Comparison of ENCODE assay signal across 28 cellular contexts in the genomic region with DNA sequence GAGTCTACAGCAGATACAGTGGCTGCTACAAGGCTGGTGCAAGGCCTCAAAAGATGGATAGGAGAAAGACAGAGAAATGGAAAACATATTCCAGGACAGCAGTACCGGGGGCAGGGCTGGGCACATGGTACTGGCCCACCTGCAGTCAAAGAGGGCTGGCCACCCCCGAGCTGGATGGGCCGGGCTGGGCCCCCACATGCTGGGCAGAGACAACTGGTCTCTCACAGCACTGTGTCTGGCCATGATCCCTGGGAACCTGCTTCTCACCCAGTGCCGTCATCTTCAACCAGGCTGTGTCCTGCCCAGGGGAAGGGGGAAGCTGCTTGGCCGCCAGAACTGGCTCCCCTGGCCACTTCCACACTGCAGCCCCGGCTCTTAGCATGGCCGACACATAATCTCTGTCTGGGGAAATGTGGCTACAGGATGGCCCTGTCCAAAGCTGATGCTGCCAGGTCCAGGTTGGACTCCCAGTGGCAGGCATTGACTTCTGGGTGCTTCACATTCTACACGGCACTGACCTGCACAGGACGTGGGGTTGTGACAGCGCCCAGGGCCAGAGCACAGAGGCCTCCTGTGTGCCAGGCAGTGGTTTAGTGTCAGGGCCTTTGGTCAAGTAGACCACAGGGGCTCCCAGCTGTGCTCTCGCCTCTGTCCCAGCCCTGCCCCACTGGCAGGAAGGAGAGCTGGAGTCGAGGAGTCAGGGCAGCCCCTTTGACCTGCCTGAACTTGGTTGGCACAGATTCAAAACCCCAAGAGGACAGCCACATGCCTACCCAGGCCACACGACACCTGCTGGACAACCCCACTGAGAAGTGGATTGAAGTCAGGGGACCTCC. TPM values are rescaled to one million over a fixed set of nuclear protein-coding genes. Genes with fewer than 3 reads are reported as not detected.
A peak's percentile ranks its signal among the peaks of the same experiment; 100 is the strongest.
DNase-seq lines count a peak whose midpoint lies in the region; ATAC-seq and TF ChIP-seq lines count a peak whose summit lies in the region.
"Had no signal": no experiment of that assay in that cellular context is flagged by ENCODE, and none has a peak within 500 bp of the region (broad histone marks: within the 10 kb centered on the region; RNA-seq: fewer than 3 reads in every experiment).

No MANE protein-coding gene starts in this region.

- TF ChIP-seq POLR2A in right lobe of liver (IDR thresholded peaks at IDR 0.05) = no peak

- H3K4me1 Mint-ChIP-seq in CD8-positive, alpha-beta T cell (ENCODE audit: low read depth) = no peaks in the 10 kb centered on the region
- peaks cover 9% of the 10 kb centered on the region for H3K4me1 Mint-ChIP-seq in activated CD8-positive, alpha-beta memory T cell treated with anti-CD3 and anti-CD28 coated beads, Interleukin-2, amount 10 ng/mL, durations not matched to agents 7 days and 5 days

- H3K9me2 ChIP-seq in SK-N-SH = no peaks in the 10 kb centered on the region

- intact Hi-C loops in CD8-positive, alpha-beta T cell (cut with DNase I, micrococcal nuclease) = no loop called here
- intact Hi-C loops in right lobe of liver (cut with DNase I) = no loop called here

- H3K4me2 ChIP-seq in SK-N-SH (no peak overlapping the region), osteoblast (ENCODE audit: insufficient read depth, low read length) (no peak overlapping the region)
- H3K4me2 ChIP-seq: BLaER1, PC-9 had no signal

- H3K27ac ChIP-seq in SK-N-SH (ENCODE audit: low read depth in 2 of 2, low read length in 1 of 2) = no peak overlapping the region; a peak in 1 of 4 replicates
- no peak overlapping the region for H3K27ac ChIP-seq in CD8-positive, alpha-beta T cell (ENCODE audit: low read depth, low read length)
- peak overlapping the region; percentile 59 to 98 (median 80) for H3K27ac ChIP-seq in right lobe of liver
- no peak overlapping the region for H3K27ac ChIP-seq in osteoblast (ENCODE audit: low read depth, low read length)
- H3K27ac ChIP-seq: 22Rv1, BLaER1, HL-60, PC-9 had no signal

- CTCF ChIA-PET in SK-N-SH (lab: Yijun Ruan, JAX) = interaction anchor here (0.8 kb wide), 1 partner anchor 41 kb away, joined by 3 read pairs; no protein-coding TSS in a partner anchor
- CTCF ChIA-PET in CD8-positive, alpha-beta T cell (lab: Charles Lee) = no interaction called here
- CTCF ChIA-PET in activated CD8-positive, alpha-beta memory T cell treated with anti-CD3 and anti-CD28 coated beads, Interleukin-2, amount 10 ng/mL, durations not matched to agents 7 days and 5 days (lab: Charles Lee) = no interaction called here

- no peaks in the 10 kb centered on the region for H3K79me2 ChIP-seq in SK-N-SH (ENCODE audit: insufficient read depth)
- no peaks in the 10 kb centered on the region for H3K79me2 ChIP-seq in osteoblast (ENCODE audit: insufficient read depth, low read length)

- peak; percentile 15 for DNase-seq in SK-N-SH
- DNase-seq in CD8-positive, alpha-beta T cell = no peak
- DNase-seq in right lobe of liver = peak; percentile 16 to 68 (median 68)
- DNase-seq in osteoblast (ENCODE audit: insufficient read length, low spot score, missing footprints) = peak; percentile 76
- DNase-seq in activated gamma-delta T cell treated with Interleukin-2 at 50 U/mL for 16 hours = no peak
- no peak for DNase-seq in activated CD8-positive, alpha-beta memory T cell treated with anti-CD3 and anti-CD28 coated beads, Interleukin-2, amount 10 ng/mL, durations not matched to agents 7 days and 5 days
- DNase-seq in central memory CD4-positive, alpha-beta T cell = no peak
- DNase-seq: ACHN; Caco-2; CD4-positive, alpha-beta T cell; DMS 273 treated with DMSO at 0.1 percent for 48 hours; DMS79 treated with DMSO at 0.1 percent for 48 hours; H7; HFFc6; KBM-7; MM.1S; NCI-H1048; NCI-H146; NCI-H2029 treated with DMSO at 0.1 percent for 48 hours; NCI-H226; NCI-H510A treated with DMSO at 0.1 percent for 48 hours; NCI-H748 treated with DMSO at 0.1 percent for 48 hours; PC-9; RPMI8226 had no signal

- H3K36me3 ChIP-seq in SK-N-SH (replicated peaks in 1 of 2; ENCODE audit: control insufficient read depth in 1 of 2, insufficient read depth in 2 of 2, low read length in 1 of 2) (peaks cover 0 to 24% of the 10 kb centered on the region in 2 experiments), right lobe of liver (peaks cover 0 to 18% (median 10%) of the 10 kb centered on the region in 4 donors), osteoblast (ENCODE audit: insufficient read depth, low read length) (no peaks in the 10 kb centered on the region)
- peaks cover 6% of the 10 kb centered on the region for H3K36me3 ChIP-seq in CD8-positive, alpha-beta T cell (ENCODE audit: insufficient read depth, low read length)

- no peaks in the 10 kb centered on the region for H3F3A ChIP-seq in SK-N-SH (replicated peaks; ENCODE audit: insufficient read depth)

- POLR2A ChIA-PET in SK-N-SH (lab: Yijun Ruan, JAX) = no interaction called here
- POLR2A ChIA-PET in CD8-positive, alpha-beta T cell (lab: Charles Lee) = no interaction called here

- no peak overlapping the region for H2AFZ ChIP-seq in SK-N-SH (ENCODE audit: low read depth)
- no peak overlapping the region for H2AFZ ChIP-seq in osteoblast (ENCODE audit: low read length)
- H2AFZ ChIP-seq: PC-9 had no signal

- H3K36me3 Mint-ChIP-seq in CD8-positive, alpha-beta T cell = peaks cover 53% of the 10 kb centered on the region
- no peaks in the 10 kb centered on the region for H3K36me3 Mint-ChIP-seq in activated CD8-positive, alpha-beta memory T cell treated with anti-CD3 and anti-CD28 coated beads, Interleukin-2, amount 10 ng/mL, durations not matched to agents 7 days and 5 days

- H3K27me3 ChIP-seq in SK-N-SH (ENCODE audit: insufficient read depth) (no peaks in the 10 kb centered on the region), right lobe of liver (no peaks in the 10 kb centered on the region), osteoblast (ENCODE audit: insufficient read depth, low read length) (no peaks in the 10 kb centered on the region)
- H3K27me3 ChIP-seq in CD8-positive, alpha-beta T cell (ENCODE audit: insufficient read depth, low read length) = no peaks in the 10 kb centered on the region
- H3K27me3 ChIP-seq: BLaER1 had no signal

- TF ChIP-seq EP300 in SK-N-SH (IDR thresholded peaks at IDR 0.05; ENCODE audit: borderline replicate concordance in 1 of 2, low read depth in 1 of 2, low read length in 1 of 2) = no peak

- peak overlapping the region; percentile 45 for H3K27ac Mint-ChIP-seq in CD8-positive, alpha-beta T cell
- no peak overlapping the region for H3K27ac Mint-ChIP-seq in activated CD8-positive, alpha-beta memory T cell treated with anti-CD3 and anti-CD28 coated beads, Interleukin-2, amount 10 ng/mL, durations not matched to agents 7 days and 5 days
- H3K27ac Mint-ChIP-seq: CD4-positive, alpha-beta T cell; HFFc6 had no signal

- H3K9me3 Mint-ChIP-seq in CD8-positive, alpha-beta T cell = no peaks in the 10 kb centered on the region
- H3K9me3 Mint-ChIP-seq in activated CD8-positive, alpha-beta memory T cell treated with anti-CD3 and anti-CD28 coated beads, Interleukin-2, amount 10 ng/mL, durations not matched to agents 7 days and 5 days (ENCODE audit: low read depth) = no peaks in the 10 kb centered on the region
- H3K9me3 Mint-ChIP-seq: CD4-positive, alpha-beta T cell; HFFc6 had no signal

- ATAC-seq in SK-N-SH treated with all-trans-retinoic acid at 6 μM for 48 hours (no peak), right lobe of liver (peak in 3 of 4 donors; percentile 3 to 34 (median 12))
- ATAC-seq in CD8-positive, alpha-beta T cell = no peak
- ATAC-seq in activated CD8-positive, alpha-beta memory T cell treated with anti-CD3 and anti-CD28 coated beads, Interleukin-2, amount 10 ng/mL, durations not matched to agents 7 days and 5 days = no peak

- no peak for TF ChIP-seq RAD21 in SK-N-SH (IDR thresholded peaks at IDR 0.05; ENCODE audit: low read length)

- TF ChIP-seq CTCF in SK-N-SH (IDR thresholded peaks at IDR 0.05) (no peak), right lobe of liver (IDR thresholded peaks at IDR 0.05) (no peak), osteoblast (IDR thresholded peaks at IDR 0.05; ENCODE audit: extremely low read depth, low read depth, low read length) (no peak)
- no peak for TF ChIP-seq CTCF in CD8-positive, alpha-beta T cell (IDR thresholded peaks at IDR 0.05)

- H3K9ac ChIP-seq in SK-N-SH = no peak overlapping the region
- H3K9ac ChIP-seq: BLaER1 had no signal

- no peak overlapping the region for H3K4me3 Mint-ChIP-seq in CD8-positive, alpha-beta T cell
- H3K4me3 Mint-ChIP-seq in activated CD8-positive, alpha-beta memory T cell treated with anti-CD3 and anti-CD28 coated beads, Interleukin-2, amount 10 ng/mL, durations not matched to agents 7 days and 5 days = no peak overlapping the region
- H3K4me3 Mint-ChIP-seq: CD4-positive, alpha-beta T cell; HFFc6 had no signal

- H3K4me3 ChIP-seq in SK-N-SH (ENCODE audit: low read depth in 2 of 2, low read length in 1 of 2) (no peak overlapping the region), right lobe of liver (no peak overlapping the region), osteoblast (ENCODE audit: insufficient read depth, low read length) (no peak overlapping the region)
- H3K4me3 ChIP-seq in CD8-positive, alpha-beta T cell (ENCODE audit: low read depth, low read length) = no peak overlapping the region
- H3K4me3 ChIP-seq: BLaER1, PC-9 had no signal

- H3K4me1 ChIP-seq in SK-N-SH (ENCODE audit: control insufficient read depth in 1 of 2, insufficient read depth in 2 of 2, low read depth in 1 of 2, low read length in 1 of 2) (peaks cover 0 to 37% of the 10 kb centered on the region in 2 experiments; a peak in 1 of 4 replicates), right lobe of liver (peaks cover 0 to 43% (median 12%) of the 10 kb centered on the region in 4 donors), osteoblast (ENCODE audit: insufficient read depth, low read length) (no peaks in the 10 kb centered on the region)
- H3K4me1 ChIP-seq in CD8-positive, alpha-beta T cell (ENCODE audit: insufficient read depth, low read length) = no peaks in the 10 kb centered on the region
- H3K4me1 ChIP-seq: BLaER1, Caco-2 had no signal

- WGBS in SK-N-SH (ENCODE audit: low lambda C conversion rate) = 88% methylated on average over 10 of the region's 13 CpGs
- 51% methylated on average over 3 of the region's 13 CpGs for WGBS in right lobe of liver (ENCODE audit: insufficient coverage, low coverage, low lambda C conversion rate, missing lambda C conversion rate)

- H4K20me1 ChIP-seq in SK-N-SH (ENCODE audit: insufficient read depth) (no peaks in the 10 kb centered on the region), osteoblast (ENCODE audit: insufficient read depth, low read length) (peaks cover 3% of the 10 kb centered on the region)

- H3K9me3 ChIP-seq in SK-N-SH (no peaks in the 10 kb centered on the region), right lobe of liver (no peaks in the 10 kb centered on the region), osteoblast (ENCODE audit: low read depth, low read length) (no peaks in the 10 kb centered on the region)
- H3K9me3 ChIP-seq in CD8-positive, alpha-beta T cell (ENCODE audit: low read length) = no peaks in the 10 kb centered on the region
- H3K9me3 ChIP-seq: BLaER1, Caco-2 had no signal

- H3K27me3 Mint-ChIP-seq in CD8-positive, alpha-beta T cell (ENCODE audit: low read depth) = no peaks in the 10 kb centered on the region
- no peaks in the 10 kb centered on the region for H3K27me3 Mint-ChIP-seq in activated CD8-positive, alpha-beta memory T cell treated with anti-CD3 and anti-CD28 coated beads, Interleukin-2, amount 10 ng/mL, durations not matched to agents 7 days and 5 days
- H3K27me3 Mint-ChIP-seq: CD4-positive, alpha-beta T cell had no signal

RNA-seq across cellular contexts. Expression of gene PEPD, which starts 21.7 kb away (rescaled TPM):
- polyA plus RNA-seq in SK-N-SH (2012; rRNA removed) = 88.9 and 92.4 TPM in 2 replicates
- polyA plus RNA-seq in SK-N-SH (2012; cell fraction: cytosol; rRNA removed) = 61.5 and 77.6 TPM in 2 replicates
- 66.1 and 68.5 TPM in 2 replicates for polyA plus RNA-seq in SK-N-SH (2012; cell fraction: nucleus; rRNA removed)
- total RNA-seq in CD8-positive, alpha-beta T cell = 10 to 100 TPM; 14.1 to 14.4 TPM
- total RNA-seq in right lobe of liver (100 to 1,000 TPM; 121 to 261 (median 167) TPM), osteoblast (82.8 and 87.9 TPM in 2 replicates)
- total RNA-seq in activated CD8-positive, alpha-beta memory T cell treated with anti-CD3 and anti-CD28 coated beads, Interleukin-2, amount 10 ng/mL, durations not matched to agents 7 days and 5 days = 10 to 100 TPM; 14.9 to 20.3 TPM

Comparison
In these comparisons a context has a peak if more than half of its experiments do, and no peak if none do; other contexts are left out.
1. DNase-seq: peak in SK-N-SH (single experiment), right lobe of liver (3 of 3) and osteoblast (single experiment); none in CD8-positive, alpha-beta T cell (0 of 7), activated gamma-delta T cell treated with Interleukin-2 at 50 U/mL for 16 hours (single experiment), activated CD8-positive, alpha-beta memory T cell treated with anti-CD3 and anti-CD28 coated beads, Interleukin-2, amount 10 ng/mL, durations not matched to agents 7 days and 5 days (single experiment) and central memory CD4-positive, alpha-beta T cell (single experiment).
2. H3K27ac ChIP-seq: peak in right lobe of liver (3 of 3); none in SK-N-SH (0 of 2), CD8-positive, alpha-beta T cell (single experiment) and osteoblast (single experiment).
3. ATAC-seq: peak in right lobe of liver (3 of 4); none in SK-N-SH treated with all-trans-retinoic acid at 6 μM for 48 hours (single experiment), CD8-positive, alpha-beta T cell (single experiment) and activated CD8-positive, alpha-beta memory T cell treated with anti-CD3 and anti-CD28 coated beads, Interleukin-2, amount 10 ng/mL, durations not matched to agents 7 days and 5 days (single experiment).